Comparison of ENCODE assay signal across 8 cellular contexts in genomic region chr18:57819671-57820460, GRCh38. TPM values are rescaled to one million over a fixed set of nuclear protein-coding genes. Genes with fewer than 3 reads are reported as not detected.
A peak's percentile ranks its signal among the peaks of the same experiment; 100 is the strongest.
DNase-seq lines count a peak whose midpoint lies in the region; ATAC-seq and TF ChIP-seq lines count a peak whose summit lies in the region.

No MANE protein-coding gene starts in this region.

- POLR2A ChIA-PET in CD8-positive, alpha-beta T cell (lab: Charles Lee), result no interaction called here

- TF ChIP-seq CTCF in GM12865 (IDR thresholded peaks at IDR 0.05; ENCODE audit: insufficient read depth, low read depth, low read length, missing control alignments), result no peak
- TF ChIP-seq CTCF in glutamatergic neuron (IDR thresholded peaks at IDR 0.05; ENCODE audit: partially characterized antibody, unreplicated experiment), result no peak
- no peak for TF ChIP-seq CTCF in CD8-positive, alpha-beta T cell (IDR thresholded peaks at IDR 0.05)

- intact Hi-C loops in CD8-positive, alpha-beta T cell (cut with DNase I, micrococcal nuclease), result no loop called here

- DNase-seq in GM12865 (ENCODE audit: low read depth) (peak; percentile 57), SK-MEL-5 (ENCODE audit: low read depth, low spot score) (peak; percentile 60), glutamatergic neuron (no peak), smooth muscle cell of the brain vasculature (ENCODE audit: low read depth, low spot score) (peak; percentile 69), NCI-H446 treated with DMSO at 0.1 percent for 48 hours (lab: John Stamatoyannopoulos, UW) (no peak)
- DNase-seq in CD8-positive, alpha-beta T cell, result no peak

- ATAC-seq in HG03558 (IDR thresholded peaks at IDR 0.05; ENCODE audit: extremely low read depth, unreplicated experiment), result peak; percentile 68
- no peak for ATAC-seq in CD8-positive, alpha-beta T cell
- ATAC-seq in activated CD4-positive, CD25-positive, alpha-beta regulatory T cell treated with anti-CD3 and anti-CD28 coated beads, Interleukin-2, amount 50 U/mL, for 24 hours, result no peak

- H3K36me3 ChIP-seq in CD8-positive, alpha-beta T cell (ENCODE audit: insufficient read depth, low read length), result no peaks in the 10 kb centered on the region

- H3K36me3 Mint-ChIP-seq in glutamatergic neuron (ENCODE audit: unreplicated experiment), result no peaks in the 10 kb centered on the region
- no peaks in the 10 kb centered on the region for H3K36me3 Mint-ChIP-seq in CD8-positive, alpha-beta T cell

- no peaks in the 10 kb centered on the region for H3K9me3 ChIP-seq in CD8-positive, alpha-beta T cell (ENCODE audit: low read length)

- peaks cover 1% of the 10 kb centered on the region for H3K4me1 Mint-ChIP-seq in glutamatergic neuron (ENCODE audit: low read depth, unreplicated experiment)
- no peaks in the 10 kb centered on the region for H3K4me1 Mint-ChIP-seq in CD8-positive, alpha-beta T cell (ENCODE audit: low read depth)

- peaks cover 1% of the 10 kb centered on the region for H3K27me3 Mint-ChIP-seq in glutamatergic neuron (ENCODE audit: unreplicated experiment)
- H3K27me3 Mint-ChIP-seq in CD8-positive, alpha-beta T cell (ENCODE audit: low read depth), result peaks cover 3% of the 10 kb centered on the region

- no peaks in the 10 kb centered on the region for H3K27me3 ChIP-seq in CD8-positive, alpha-beta T cell (ENCODE audit: insufficient read depth, low read length)

- peaks cover 2% of the 10 kb centered on the region for H3K9me3 Mint-ChIP-seq in glutamatergic neuron (ENCODE audit: unreplicated experiment)
- H3K9me3 Mint-ChIP-seq in CD8-positive, alpha-beta T cell, result no peaks in the 10 kb centered on the region

- in situ Hi-C loops in SK-MEL-5 (cut with HindIII; ENCODE audit: low pct_unique_long_range_greater_than_20kb, low sequenced_read_pairs), result no loop called here

- CTCF ChIA-PET in CD8-positive, alpha-beta T cell (lab: Charles Lee), result no interaction called here

- H3K4me3 Mint-ChIP-seq in glutamatergic neuron (ENCODE audit: unreplicated experiment), result no peak overlapping the region
- H3K4me3 Mint-ChIP-seq in CD8-positive, alpha-beta T cell, result no peak overlapping the region

- no peak overlapping the region for H3K4me3 ChIP-seq in GM12865 (ENCODE audit: low read depth, low read length)
- no peak overlapping the region for H3K4me3 ChIP-seq in CD8-positive, alpha-beta T cell (ENCODE audit: low read depth, low read length)

- H3K27ac Mint-ChIP-seq in glutamatergic neuron (ENCODE audit: unreplicated experiment), result peak overlapping the region; percentile 56
- H3K27ac Mint-ChIP-seq in CD8-positive, alpha-beta T cell, result no peak overlapping the region

- H3K27ac ChIP-seq in CD8-positive, alpha-beta T cell (ENCODE audit: low read depth, low read length), result no peak overlapping the region

- H3K4me1 ChIP-seq in CD8-positive, alpha-beta T cell (ENCODE audit: insufficient read depth, low read length), result no peaks in the 10 kb centered on the region

RNA-seq across cellular contexts. Expression of gene ATP8B1, which starts 16.8 kb away (rescaled TPM):
- total RNA-seq in SK-MEL-5 (2014; rRNA removed; shearing (Covaris generic)), result 0.61 and 0.90 TPM in 2 replicates
- 0.94 and 1.4 TPM in 2 replicates for polyA plus RNA-seq in SK-MEL-5 (2015; cell fraction: cytosol; rRNA removed)
- 0.43 and 0.47 TPM in 2 replicates for polyA plus RNA-seq in SK-MEL-5 (2015; cell fraction: nucleus; rRNA removed)
- 0.07 TPM for total RNA-seq in glutamatergic neuron (ENCODE audit: unreplicated experiment)
- total RNA-seq in CD8-positive, alpha-beta T cell, result not detected

Comparison
In these comparisons a context has a peak if more than half of its experiments do, and no peak if none do; other contexts are left out.
1. DNase-seq: peak in GM12865 (single experiment), SK-MEL-5 (single experiment) and smooth muscle cell of the brain vasculature (single experiment); none in glutamatergic neuron (single experiment), CD8-positive, alpha-beta T cell (0 of 7) and NCI-H446 treated with DMSO at 0.1 percent for 48 hours (single experiment).